In the genomic region with DNA sequence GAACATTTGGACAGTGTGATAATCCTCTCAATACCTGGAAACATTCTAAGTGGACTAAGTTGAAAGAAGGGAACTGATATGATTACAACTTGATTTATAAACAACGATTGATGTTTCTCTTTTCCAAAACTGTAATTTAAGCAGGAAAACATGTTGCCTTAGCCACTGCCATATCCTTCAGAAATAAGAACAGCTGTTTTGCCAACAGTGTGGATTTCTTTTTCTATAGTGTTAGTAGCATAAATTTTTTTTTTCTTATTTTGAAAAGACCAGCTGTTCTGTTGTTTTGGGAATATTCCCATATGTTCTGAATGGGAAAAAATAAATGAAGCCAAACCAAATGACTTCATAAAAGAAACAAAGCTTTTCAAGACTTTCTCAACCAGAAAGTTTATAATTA, we compare ENCODE assay signal across 21 cellular contexts.
"Had no signal": no experiment of that assay in that cellular context is flagged by ENCODE, and none has a peak within 500 bp of the region (broad histone marks: within the 10 kb centered on the region; RNA-seq: fewer than 3 reads in every experiment).

No MANE protein-coding gene starts in this region.

- H3K27me3 ChIP-seq: colonic mucosa, dorsolateral prefrontal cortex, gastrocnemius medialis had no signal

- DNase-seq: activated B cell treated with CpG ODN at 0.5 μM for 24 hours; activated CD4-positive, alpha-beta T cell treated with anti-CD3 and anti-CD28 coated beads, Interleukin-2, amount 50 U/mL, for 1 hour; activated CD8-positive, alpha-beta T cell treated with anti-CD3 and anti-CD28 coated beads for 36 hours; activated gamma-delta T cell treated with Interleukin-2 at 50 U/mL for 16 hours; activated naive CD4-positive, alpha-beta T cell treated with anti-CD3 and anti-CD28 coated beads, Interleukin-2, amount 50 U/mL, for 16 hours; activated T-cell treated with anti-CD3 and anti-CD28 coated beads, Interleukin-2, amount 50 U/mL, for 4 hours; anterior cingulate cortex; colonic mucosa; dorsolateral prefrontal cortex; effector memory CD4-positive, alpha-beta T cell; gastrocnemius medialis; glutamatergic neuron; naive thymus-derived CD4-positive, alpha-beta T cell; nucleus accumbens; psoas muscle; stimulated activated CD4-positive, alpha-beta T cell treated with anti-CD3 and anti-CD28 coated beads, Interleukin-2, amount 100 ng/mL, for 48 hours; stimulated activated naive CD4-positive, alpha-beta T cell treated with Interleukin-2 at 50 U/mL for 16 hours; trophoblast cell had no signal

- H3K9me3 ChIP-seq: colonic mucosa, gastrocnemius medialis, psoas muscle, thoracic aorta had no signal

- ATAC-seq: activated CD8-positive, alpha-beta T cell treated with anti-CD3 and anti-CD28 coated beads for 36 hours; activated T-cell treated with anti-CD3 and anti-CD28 coated beads, Interleukin-2, amount 50 U/mL, for 4 hours; activated T-helper 17 cell treated with anti-CD3 and anti-CD28 coated beads, Interleukin-2, amount 50 U/mL, for 72 hours; gastrocnemius medialis; naive thymus-derived CD4-positive, alpha-beta T cell; psoas muscle had no signal

- H3K4me1 ChIP-seq: colonic mucosa, parathyroid adenoma, psoas muscle had no signal

- H3K4me3 ChIP-seq: colonic mucosa, dorsolateral prefrontal cortex, gastrocnemius medialis, psoas muscle, thoracic aorta had no signal

- H3K27ac ChIP-seq: colonic mucosa, dorsolateral prefrontal cortex, gastrocnemius medialis, parathyroid adenoma, psoas muscle, thoracic aorta had no signal

- H3K36me3 ChIP-seq: colonic mucosa, gastrocnemius medialis, thoracic aorta had no signal
